In the genomic region with DNA sequence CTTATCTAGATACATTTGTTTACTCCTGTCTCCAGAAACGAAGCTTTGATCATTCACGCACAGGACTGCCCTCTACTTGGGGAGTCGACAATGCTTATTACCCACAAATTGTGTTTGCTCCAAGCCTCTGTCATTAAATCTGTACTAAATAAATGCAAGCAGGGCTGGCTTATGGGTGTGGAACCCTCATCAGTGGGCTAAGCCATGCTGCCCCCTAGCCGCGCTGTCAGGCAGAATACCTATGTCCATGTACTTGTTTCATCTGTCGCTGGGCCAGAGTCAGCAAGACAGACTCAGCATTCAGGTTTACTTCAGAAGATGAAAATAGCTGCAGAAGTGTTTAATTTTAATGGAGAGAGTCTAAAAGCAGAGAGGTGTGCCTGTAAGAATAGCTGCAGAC, we compare ENCODE assay signal across 23 cellular contexts.
"Had no signal": no experiment of that assay in that cellular context is flagged by ENCODE, and none has a peak within 500 bp of the region (broad histone marks: within the 10 kb centered on the region; RNA-seq: fewer than 3 reads in every experiment).

No MANE protein-coding gene starts in this region.

- H3K36me3 ChIP-seq: breast epithelium, esophagus squamous epithelium, upper lobe of left lung had no signal

- H3K36me3 Mint-ChIP-seq: activated CD8-positive, alpha-beta memory T cell treated with anti-CD3 and anti-CD28 coated beads, Interleukin-2, amount 10 ng/mL, durations not matched to agents 7 days and 5 days; activated naive CD4-positive, alpha-beta T cell treated with anti-CD3 and anti-CD28 coated beads, Interleukin-2, amount 50 U/mL, for 72 hours had no signal

- H3K27me3 Mint-ChIP-seq: activated B cell treated with CpG ODN at 0.5 μM for 24 hours; activated CD8-positive, alpha-beta memory T cell treated with anti-CD3 and anti-CD28 coated beads, Interleukin-2, amount 10 ng/mL, durations not matched to agents 7 days and 5 days; dendritic cell treated with granulocyte-macrophage colony-stimulating factor and Interleukin-4, amounts not matched to agents 40 ng/mL and 50 ng/mL, for 4 days; stimulated activated naive CD8-positive, alpha-beta T cell treated with anti-CD3 and anti-CD28 coated beads, Interleukin-15, Interleukin-2, amounts not matched to agents 100 ng/mL and 50 ng/mL, for 24 hours had no signal

- H3K27me3 ChIP-seq: breast epithelium, esophagus squamous epithelium, upper lobe of left lung had no signal

- H3K4me3 ChIP-seq: breast epithelium, esophagus squamous epithelium, upper lobe of left lung had no signal

- H3K27ac Mint-ChIP-seq: activated B cell treated with CpG ODN at 0.5 μM for 24 hours; activated CD8-positive, alpha-beta memory T cell treated with anti-CD3 and anti-CD28 coated beads, Interleukin-2, amount 10 ng/mL, durations not matched to agents 7 days and 5 days; activated CD8-positive, alpha-beta T cell treated with anti-CD3 and anti-CD28 coated beads, Interleukin-2, amount 10 ng/mL, durations not matched to agents 7 days and 5 days; activated naive CD4-positive, alpha-beta T cell treated with anti-CD3 and anti-CD28 coated beads, Interleukin-2, amount 50 U/mL, for 72 hours; activated T-helper 2 cell treated with anti-CD3 and anti-CD28 coated beads, Interferon-gamma antibody, Interleukin-2, Interleukin-4, amounts not matched to agents 10 μg/mL and 5 μg/mL and 100 μg/mL, durations not matched to agents 14 hours and 24 hours and 36 hours; dendritic cell treated with granulocyte-macrophage colony-stimulating factor and Interleukin-4, amounts not matched to agents 40 ng/mL and 50 ng/mL, for 4 days; nephron; stimulated activated naive CD8-positive, alpha-beta T cell treated with anti-CD3 and anti-CD28 coated beads, Interleukin-15, Interleukin-2, amounts not matched to agents 100 ng/mL and 50 ng/mL, for 24 hours had no signal

- DNase-seq: activated B cell treated with CpG ODN at 0.5 μM for 24 hours; activated CD8-positive, alpha-beta memory T cell treated with anti-CD3 and anti-CD28 coated beads, Interleukin-2, amount 10 ng/mL, durations not matched to agents 7 days and 5 days; activated CD8-positive, alpha-beta T cell treated with anti-CD3 and anti-CD28 coated beads, Interleukin-2, amount 10 ng/mL, durations not matched to agents 7 days and 5 days; activated naive CD4-positive, alpha-beta T cell; activated T-cell treated with anti-CD3 and anti-CD28 coated beads, Interleukin-2, amount 50 U/mL, for 48 hours; central memory CD4-positive, alpha-beta T cell; esophagus squamous epithelium; glutamatergic neuron; left colon; mammary epithelial cell; right cardiac atrium; stimulated activated CD4-positive, alpha-beta T cell treated with anti-CD3 and anti-CD28 coated beads, Interleukin-2, amount 100 ng/mL, for 48 hours; T-helper 2 cell; upper lobe of left lung had no signal

- H3K27ac ChIP-seq: breast epithelium, epithelial cell of prostate, esophagus squamous epithelium, upper lobe of left lung had no signal

- H3K4me1 Mint-ChIP-seq: activated B cell treated with CpG ODN at 0.5 μM for 24 hours; activated CD8-positive, alpha-beta memory T cell treated with anti-CD3 and anti-CD28 coated beads, Interleukin-2, amount 10 ng/mL, durations not matched to agents 7 days and 5 days; nephron had no signal

- H3K4me3 Mint-ChIP-seq: activated B cell treated with CpG ODN at 0.5 μM for 24 hours; activated CD8-positive, alpha-beta memory T cell treated with anti-CD3 and anti-CD28 coated beads, Interleukin-2, amount 10 ng/mL, durations not matched to agents 7 days and 5 days; activated CD8-positive, alpha-beta T cell treated with anti-CD3 and anti-CD28 coated beads, Interleukin-2, amount 10 ng/mL, durations not matched to agents 7 days and 5 days; dendritic cell treated with granulocyte-macrophage colony-stimulating factor and Interleukin-4, amounts not matched to agents 40 ng/mL and 50 ng/mL, for 4 days; nephron; stimulated activated naive CD8-positive, alpha-beta T cell treated with anti-CD3 and anti-CD28 coated beads, Interleukin-15, Interleukin-2, amounts not matched to agents 100 ng/mL and 50 ng/mL, for 24 hours had no signal

- FAIRE-seq: frontal cortex, keratinocyte had no signal

- H3K4me1 ChIP-seq: breast epithelium, esophagus squamous epithelium, upper lobe of left lung had no signal

- ATAC-seq: activated CD8-positive, alpha-beta memory T cell treated with anti-CD3 and anti-CD28 coated beads, Interleukin-2, amount 10 ng/mL, durations not matched to agents 7 days and 5 days; activated CD8-positive, alpha-beta T cell treated with anti-CD3 and anti-CD28 coated beads, Interleukin-2, amount 10 ng/mL, durations not matched to agents 7 days and 5 days; activated naive CD4-positive, alpha-beta T cell treated with anti-CD3 and anti-CD28 coated beads, Interleukin-2, amount 50 U/mL, for 72 hours; left colon; right cardiac atrium had no signal
